ENCODE assay signal across 15 cellular contexts in the genomic region with DNA sequence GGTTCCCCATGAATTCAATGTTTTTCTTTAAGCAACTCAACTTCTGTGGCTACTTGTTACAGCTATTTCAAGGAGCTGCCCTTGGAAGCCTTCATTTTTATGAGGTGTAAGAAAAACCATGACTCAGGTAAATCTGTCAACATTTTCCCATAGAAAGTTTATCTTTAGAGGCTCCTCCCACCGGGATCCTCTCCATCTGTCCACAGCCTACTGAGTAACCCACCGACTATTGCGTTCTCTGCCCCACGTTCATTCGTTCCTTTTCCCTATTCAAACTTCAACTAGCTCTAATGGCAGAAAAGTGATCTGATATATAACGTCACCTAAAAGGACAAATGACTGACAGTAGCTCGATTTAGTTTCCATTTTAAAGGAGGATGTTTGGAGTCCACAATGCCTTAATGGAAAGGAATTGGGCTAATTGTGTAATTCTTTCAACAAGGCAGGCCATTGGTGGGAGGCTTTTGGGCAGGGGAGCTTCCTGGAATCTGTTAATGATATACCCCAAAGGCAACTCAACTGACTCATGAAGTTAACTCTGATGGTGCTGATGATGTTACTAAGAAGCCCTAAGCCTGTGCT. TPM values are rescaled to one million over a fixed set of nuclear protein-coding genes. Genes with fewer than 3 reads are reported as not detected.
A peak's percentile ranks its signal among the peaks of the same experiment; 100 is the strongest.
DNase-seq lines count a peak whose midpoint lies in the region; ATAC-seq and TF ChIP-seq lines count a peak whose summit lies in the region.
"Had no signal": no experiment of that assay in that cellular context is flagged by ENCODE, and none has a peak within 500 bp of the region (broad histone marks: within the 10 kb centered on the region; RNA-seq: fewer than 3 reads in every experiment).

No MANE protein-coding gene starts in this region.

- TF ChIP-seq CTCF in CD8-positive, alpha-beta T cell (IDR thresholded peaks at IDR 0.05): no peak
- no peak for TF ChIP-seq CTCF in kidney epithelial cell (IDR thresholded peaks at IDR 0.05; ENCODE audit: insufficient read depth, low read length, poor library complexity, severe bottlenecking)
- no peak for TF ChIP-seq CTCF in smooth muscle cell (IDR thresholded peaks at IDR 0.05; ENCODE audit: borderline replicate concordance, insufficient read depth, poor library complexity, severe bottlenecking)

- no peaks in the 10 kb centered on the region for H3K79me2 ChIP-seq in smooth muscle cell (ENCODE audit: low read depth)
- H3K79me2 ChIP-seq: parathyroid adenoma had no signal

- H3K36me3 Mint-ChIP-seq in CD8-positive, alpha-beta T cell: peaks cover 7% of the 10 kb centered on the region
- H3K36me3 Mint-ChIP-seq: WTC11 had no signal

- no peak overlapping the region for H3K4me2 ChIP-seq in smooth muscle cell

- no peaks in the 10 kb centered on the region for H3K9me3 Mint-ChIP-seq in CD8-positive, alpha-beta T cell
- H3K9me3 Mint-ChIP-seq: stimulated activated naive CD8-positive, alpha-beta T cell treated with anti-CD3 and anti-CD28 coated beads, Interleukin-15, amount 100 ng/mL, for 72 hours; WTC11 had no signal

- POLR2A ChIA-PET in CD8-positive, alpha-beta T cell (lab: Charles Lee): interaction anchor here (0.6 to 5.8 kb wide), 7 partner anchors 14 to 107 kb away, joined by 3 to 125 read pairs (median 6); a partner anchor contains a TSS

- no peaks in the 10 kb centered on the region for H3K36me3 ChIP-seq in CD8-positive, alpha-beta T cell (ENCODE audit: insufficient read depth, low read length)
- H3K36me3 ChIP-seq in KOPT-K1 (ENCODE audit: insufficient read depth, low read length): peaks cover under 1% of the 10 kb centered on the region; the same call in 1 of the 2 replicates
- H3K36me3 ChIP-seq in kidney epithelial cell (ENCODE audit: control insufficient read depth, insufficient read depth, low read length): no peaks in the 10 kb centered on the region
- no peaks in the 10 kb centered on the region for H3K36me3 ChIP-seq in smooth muscle cell (ENCODE audit: low read depth)

- peak overlapping the region; percentile 0 for H3K27ac Mint-ChIP-seq in CD8-positive, alpha-beta T cell
- H3K27ac Mint-ChIP-seq: stimulated activated naive CD8-positive, alpha-beta T cell treated with anti-CD3 and anti-CD28 coated beads, Interleukin-15, amount 100 ng/mL, for 72 hours; WTC11 had no signal

- H3K4me3 ChIP-seq in CD8-positive, alpha-beta T cell (ENCODE audit: low read depth, low read length): no peak overlapping the region
- H3K4me3 ChIP-seq in kidney epithelial cell (ENCODE audit: low read depth, low read length) (no peak overlapping the region), smooth muscle cell (no peak overlapping the region)
- H3K4me3 ChIP-seq: SK-N-MC had no signal

- H3K27ac ChIP-seq in CD8-positive, alpha-beta T cell (ENCODE audit: low read depth, low read length): no peak overlapping the region
- peak overlapping the region; percentile 33 for H3K27ac ChIP-seq in KOPT-K1 (ENCODE audit: low read depth, low read length, poor library complexity, severe bottlenecking)
- H3K27ac ChIP-seq in smooth muscle cell (ENCODE audit: low read depth): no peak overlapping the region
- H3K27ac ChIP-seq: parathyroid adenoma, SK-N-MC had no signal

- 66% methylated on average over 7 of the region's 7 CpGs for WGBS in smooth muscle cell (ENCODE audit: low lambda C conversion rate)

- no peaks in the 10 kb centered on the region for H3K27me3 ChIP-seq in CD8-positive, alpha-beta T cell (ENCODE audit: insufficient read depth, low read length)
- H3K27me3 ChIP-seq in kidney epithelial cell (ENCODE audit: control insufficient read depth, insufficient read depth, low read length) (no peaks in the 10 kb centered on the region), smooth muscle cell (ENCODE audit: low read depth) (peaks cover 11% of the 10 kb centered on the region)

- H2AFZ ChIP-seq in smooth muscle cell (ENCODE audit: low read depth): no peak overlapping the region

- no peaks in the 10 kb centered on the region for H4K20me1 ChIP-seq in smooth muscle cell (ENCODE audit: low read depth)

- CTCF ChIA-PET in CD8-positive, alpha-beta T cell (lab: Charles Lee): interaction anchor here (1.7 to 4.2 kb wide), 3 partner anchors 23 to 684 kb away, joined by 5 to 25 read pairs (median 8); a partner anchor contains a TSS

- no peaks in the 10 kb centered on the region for H3K27me3 Mint-ChIP-seq in CD8-positive, alpha-beta T cell (ENCODE audit: low read depth)
- H3K27me3 Mint-ChIP-seq: stimulated activated naive CD8-positive, alpha-beta T cell treated with anti-CD3 and anti-CD28 coated beads, Interleukin-15, amount 100 ng/mL, for 72 hours had no signal

- H3K4me3 Mint-ChIP-seq in CD8-positive, alpha-beta T cell: peak overlapping the region; percentile 3
- H3K4me3 Mint-ChIP-seq: WTC11 had no signal

- no peaks in the 10 kb centered on the region for H3F3A ChIP-seq in smooth muscle cell (ENCODE audit: low read depth)

- ATAC-seq in CD8-positive, alpha-beta T cell: no peak
- peak; percentile 41 for ATAC-seq in GM18511 (IDR thresholded peaks at IDR 0.05; ENCODE audit: unreplicated experiment)
- ATAC-seq: WTC11 had no signal

- no peak overlapping the region for H3K9ac ChIP-seq in smooth muscle cell (ENCODE audit: low read depth)
- H3K9ac ChIP-seq: parathyroid adenoma had no signal

- peaks cover 71% of the 10 kb centered on the region for H3K4me1 Mint-ChIP-seq in CD8-positive, alpha-beta T cell (ENCODE audit: low read depth)

- DNase-seq in CD8-positive, alpha-beta T cell: no peak
- peak; percentile 49 for DNase-seq in kidney epithelial cell (ENCODE audit: low read depth)
- DNase-seq in smooth muscle cell (lab: John Stamatoyannopoulos, UW; ENCODE audit: unreplicated experiment): no peak
- DNase-seq in stimulated activated naive CD4-positive, alpha-beta T cell (lab: John Stamatoyannopoulos, UW): no peak
- no peak for DNase-seq in activated naive CD4-positive, alpha-beta T cell treated with Interleukin-2 at 50 U/mL for 16 hours
- no peak for DNase-seq in nucleus accumbens (lab: John Stamatoyannopoulos, UW)
- DNase-seq: activated gamma-delta T cell; KBM-7; NK-92 treated with Interleukin-12 subunit alpha and Interleukin-12 subunit beta, amount 100 ng/mL, for 24 hours; stimulated activated naive CD8-positive, alpha-beta T cell treated with anti-CD3 and anti-CD28 coated beads, Interleukin-15, amount 100 ng/mL, for 72 hours had no signal

- intact Hi-C loops in CD8-positive, alpha-beta T cell (cut with DNase I, micrococcal nuclease): loop anchor here (10.0 kb wide), 2 partner anchors 392 to 762 kb away; no protein-coding TSS in a partner anchor

- H3K9me3 ChIP-seq in CD8-positive, alpha-beta T cell (ENCODE audit: low read length): no peaks in the 10 kb centered on the region
- H3K9me3 ChIP-seq in KOPT-K1 (ENCODE audit: insufficient read depth, low read length, poor library complexity, severe bottlenecking) (no peaks in the 10 kb centered on the region), smooth muscle cell (replicated peaks; ENCODE audit: low read depth) (no peaks in the 10 kb centered on the region)

- H3K4me1 ChIP-seq in CD8-positive, alpha-beta T cell (ENCODE audit: insufficient read depth, low read length): peaks cover 24% of the 10 kb centered on the region
- H3K4me1 ChIP-seq in smooth muscle cell (ENCODE audit: low read depth): no peaks in the 10 kb centered on the region

RNA-seq across cellular contexts. Expression of a gene that starts 29.3 kb away (rescaled TPM):
- 100 to 1,000 TPM; 179 to 181 TPM for total RNA-seq in CD8-positive, alpha-beta T cell
- total RNA-seq in kidney epithelial cell: 18.3 and 25.3 TPM in 2 replicates
- total RNA-seq in smooth muscle cell: 101 and 103 TPM in 2 replicates
- 48.1 and 76.5 TPM in 2 replicates for polyA plus RNA-seq in smooth muscle cell
